ENCODE assay signal across 21 cellular contexts in genomic region chr18:39701839-39702238, GRCh38.
DNase-seq lines count a peak whose midpoint lies in the region; ATAC-seq and TF ChIP-seq lines count a peak whose summit lies in the region.
"Had no signal": no experiment of that assay in that cellular context is flagged by ENCODE, and none has a peak within 500 bp of the region (broad histone marks: within the 10 kb centered on the region; RNA-seq: fewer than 3 reads in every experiment).

No MANE protein-coding gene starts in this region.

- TF ChIP-seq CTCF in RWPE2 (IDR thresholded peaks at IDR 0.05; ENCODE audit: poor library complexity, severe bottlenecking) (no peak), foreskin keratinocyte (conservative IDR thresholded peaks at IDR 0.05) (no peak), CD14-positive monocyte (IDR thresholded peaks at IDR 0.05) (no peak)

- no peak overlapping the region for H3K27ac ChIP-seq in RWPE2 (ENCODE audit: poor library complexity, severe bottlenecking)
- H3K27ac ChIP-seq in foreskin keratinocyte: no peak overlapping the region
- H3K27ac ChIP-seq: colonic mucosa, esophagus muscularis mucosa, HL-60, right atrium auricular region, suprapubic skin had no signal

- H3K4me1 Mint-ChIP-seq in CD14-positive monocyte: peaks cover 3% of the 10 kb centered on the region
- H3K4me1 Mint-ChIP-seq: activated naive CD8-positive, alpha-beta T cell treated with anti-CD3 and anti-CD28 coated beads, Interleukin-2, amount 10 ng/mL, durations not matched to agents 7 days and 5 days; natural killer cell; T-helper 17 cell had no signal

- no peaks in the 10 kb centered on the region for H3K27me3 ChIP-seq in RWPE2 (ENCODE audit: insufficient read depth, poor library complexity, severe bottlenecking)
- H3K27me3 ChIP-seq in foreskin keratinocyte: no peaks in the 10 kb centered on the region
- H3K27me3 ChIP-seq: colonic mucosa, esophagus muscularis mucosa, right atrium auricular region, suprapubic skin had no signal

- H3K4me1 ChIP-seq in RWPE2 (ENCODE audit: insufficient read depth, poor library complexity, severe bottlenecking): peaks cover 12% of the 10 kb centered on the region
- H3K4me1 ChIP-seq in foreskin keratinocyte: peaks cover 8% of the 10 kb centered on the region
- H3K4me1 ChIP-seq: colonic mucosa, esophagus muscularis mucosa, right atrium auricular region, suprapubic skin had no signal

- DNase-seq in HS-5 (ENCODE audit: low read depth) (peak; percentile 3), RWPE2 (ENCODE audit: low spot score) (no peak), foreskin keratinocyte (peak; percentile 26 to 51), renal cortical epithelial cell (ENCODE audit: low read depth) (peak; percentile 91), middle frontal gyrus (ENCODE audit: extremely low spot score, low spot score) (no peak), GDM1 (lab: John Stamatoyannopoulos, UW) (no peak), CD14-positive monocyte (ENCODE audit: low spot score) (no peak)
- no peak for DNase-seq in activated CD4-positive, alpha-beta T cell treated with anti-CD3 and anti-CD28 coated beads for 48 hours
- DNase-seq: activated naive CD8-positive, alpha-beta T cell treated with anti-CD3 and anti-CD28 coated beads, Interleukin-2, amount 10 ng/mL, durations not matched to agents 7 days and 5 days; CD8-positive, alpha-beta T cell; colonic mucosa; left ventricle myocardium superior; natural killer cell; NCI-H1930; NCI-H524 treated with DMSO at 0.1 percent for 48 hours; stimulated activated CD4-positive, alpha-beta T cell treated with anti-CD3 and anti-CD28 coated beads, Interleukin-2, amount 100 ng/mL, for 24 hours; T-helper 17 cell had no signal

- H3K36me3 Mint-ChIP-seq in CD14-positive monocyte: peaks cover 1 to 7% of the 10 kb centered on the region in 2 donors
- H3K36me3 Mint-ChIP-seq: activated naive CD8-positive, alpha-beta T cell treated with anti-CD3 and anti-CD28 coated beads, Interleukin-2, amount 10 ng/mL, durations not matched to agents 7 days and 5 days; CD8-positive, alpha-beta T cell; natural killer cell had no signal

- no peak overlapping the region for H3K27ac Mint-ChIP-seq in CD14-positive monocyte
- H3K27ac Mint-ChIP-seq: activated naive CD8-positive, alpha-beta T cell treated with anti-CD3 and anti-CD28 coated beads, Interleukin-2, amount 10 ng/mL, durations not matched to agents 7 days and 5 days; CD8-positive, alpha-beta T cell; natural killer cell; T-helper 17 cell had no signal

- H3K9me3 Mint-ChIP-seq in CD14-positive monocyte: peaks cover 2 to 18% (median 9%) of the 10 kb centered on the region in 7 donors

- no peaks in the 10 kb centered on the region for H3K36me3 ChIP-seq in RWPE2 (ENCODE audit: low read depth)
- H3K36me3 ChIP-seq: colonic mucosa, esophagus muscularis mucosa, right atrium auricular region, suprapubic skin had no signal

- no peak overlapping the region for H3K4me3 Mint-ChIP-seq in CD14-positive monocyte
- H3K4me3 Mint-ChIP-seq: activated naive CD8-positive, alpha-beta T cell treated with anti-CD3 and anti-CD28 coated beads, Interleukin-2, amount 10 ng/mL, durations not matched to agents 7 days and 5 days; CD8-positive, alpha-beta T cell; natural killer cell; T-helper 17 cell had no signal

- H3K27me3 Mint-ChIP-seq in CD14-positive monocyte (ENCODE audit: low read depth in 3 of 3): peaks cover 0 to 1% (median 0%) of the 10 kb centered on the region in 3 donors
- H3K27me3 Mint-ChIP-seq: activated naive CD8-positive, alpha-beta T cell treated with anti-CD3 and anti-CD28 coated beads, Interleukin-2, amount 10 ng/mL, durations not matched to agents 7 days and 5 days; T-helper 17 cell had no signal

- H3K4me3 ChIP-seq in RWPE2 (ENCODE audit: severe bottlenecking): no peak overlapping the region
- H3K4me3 ChIP-seq: colonic mucosa, esophagus muscularis mucosa, right atrium auricular region, suprapubic skin had no signal

- intact Hi-C loops in CD14-positive monocyte (cut with micrococcal nuclease): no loop called here

- ATAC-seq in RWPE2 (ENCODE audit: low read depth) (peak; percentile 89), foreskin keratinocyte (peak; percentile 90)
- ATAC-seq: CD8-positive, alpha-beta T cell; left ventricle myocardium superior; natural killer cell; T-helper 17 cell had no signal

- H3K9me3 ChIP-seq in RWPE2 (ENCODE audit: severe bottlenecking): no peaks in the 10 kb centered on the region
- H3K9me3 ChIP-seq: colonic mucosa, esophagus muscularis mucosa, right atrium auricular region, suprapubic skin had no signal

Comparison
In these comparisons a context has a peak if more than half of its experiments do, and no peak if none do; other contexts are left out.
1. DNase-seq: peak in HS-5 (single experiment), foreskin keratinocyte (2 of 2) and renal cortical epithelial cell (single experiment); none in RWPE2 (single experiment), middle frontal gyrus (single experiment), GDM1 (single experiment), CD14-positive monocyte (single experiment) and activated CD4-positive, alpha-beta T cell treated with anti-CD3 and anti-CD28 coated beads for 48 hours (single experiment).